8 cellular contexts compared by ENCODE assay signal in genomic region chr17:19513897-19514488, GRCh38. TPM values are rescaled to one million over a fixed set of nuclear protein-coding genes. Genes with fewer than 3 reads are reported as not detected.
DNase-seq lines count a peak whose midpoint lies in the region; ATAC-seq and TF ChIP-seq lines count a peak whose summit lies in the region.

No MANE protein-coding gene starts in this region.

- no peaks in the 10 kb centered on the region for H3K36me3 Mint-ChIP-seq in GM23338 (ENCODE audit: low read depth)
- no peaks in the 10 kb centered on the region for H3K36me3 Mint-ChIP-seq in activated CD4-positive, alpha-beta T cell treated with anti-CD3 and anti-CD28 coated beads, Interleukin-2, amount 10 ng/mL, durations not matched to agents 7 days and 5 days (ENCODE audit: low read depth)

- intact Hi-C loops in right lobe of liver (cut with DNase I), result loop anchor here (10.0 kb wide), 2 partner anchors 141 to 251 kb away; no protein-coding TSS in a partner anchor

- no peak for TF ChIP-seq POLR2A in right lobe of liver (IDR thresholded peaks at IDR 0.05)

- WGBS in right lobe of liver (ENCODE audit: insufficient coverage, low coverage, low lambda C conversion rate, missing lambda C conversion rate), result 6% methylated on average over 13 of the region's 13 CpGs

- no peaks in the 10 kb centered on the region for H3K79me2 ChIP-seq in GM23338 (replicated peaks; ENCODE audit: insufficient read depth)

- H3K4me1 ChIP-seq in GM23338 (ENCODE audit: insufficient read depth) (peaks cover 10% of the 10 kb centered on the region), right lobe of liver (peaks cover 0 to 6% (median 0%) of the 10 kb centered on the region in 4 donors)

- H3K36me3 ChIP-seq in GM23338 (ENCODE audit: insufficient read depth) (no peaks in the 10 kb centered on the region), right lobe of liver (no peaks in the 10 kb centered on the region)

- peaks cover 8% of the 10 kb centered on the region for H3K4me1 Mint-ChIP-seq in GM23338
- no peaks in the 10 kb centered on the region for H3K4me1 Mint-ChIP-seq in activated CD4-positive, alpha-beta T cell treated with anti-CD3 and anti-CD28 coated beads, Interleukin-2, amount 10 ng/mL, durations not matched to agents 7 days and 5 days

- ATAC-seq in GM23338, result peak; percentile 94
- ATAC-seq in right lobe of liver, result peak; percentile 84 to 95 (median 92)
- ATAC-seq in HG02840 (IDR thresholded peaks at IDR 0.05; ENCODE audit: low FRiP score, unreplicated experiment), result no peak

- in situ Hi-C loops in ACHN (cut with HindIII; ENCODE audit: low pct_ligation_motif_present, low pct_unique_long_range_greater_than_20kb, low sequenced_read_pairs), result no loop called here

- no peak overlapping the region for H3K4me2 ChIP-seq in GM23338

- H3K9me3 ChIP-seq in right lobe of liver, result no peaks in the 10 kb centered on the region

- no peak overlapping the region for H3K27ac ChIP-seq in GM23338 (ENCODE audit: low read depth)
- peak overlapping the region in 1 of 3 donors; percentile 45 for H3K27ac ChIP-seq in right lobe of liver

- H3K4me3 Mint-ChIP-seq in GM23338, result no peak overlapping the region
- H3K4me3 Mint-ChIP-seq in activated CD4-positive, alpha-beta T cell treated with anti-CD3 and anti-CD28 coated beads, Interleukin-2, amount 10 ng/mL, durations not matched to agents 7 days and 5 days, result no peak overlapping the region

- no peaks in the 10 kb centered on the region for H3K9me3 Mint-ChIP-seq in GM23338
- H3K9me3 Mint-ChIP-seq in activated CD4-positive, alpha-beta T cell treated with anti-CD3 and anti-CD28 coated beads, Interleukin-2, amount 10 ng/mL, durations not matched to agents 7 days and 5 days, result no peaks in the 10 kb centered on the region

- CTCF ChIA-PET in activated CD4-positive, alpha-beta T cell treated with anti-CD3 and anti-CD28 coated beads, Interleukin-2, amount 10 ng/mL, durations not matched to agents 7 days and 5 days (lab: Charles Lee), result interaction anchor here (1.2 to 2.7 kb wide), 3 partner anchors 134 to 252 kb away, joined by 4 to 12 read pairs (median 4); partner anchors contain the start of gene ALDH3A2

- H3K4me3 ChIP-seq in GM23338, result no peak overlapping the region
- H3K4me3 ChIP-seq in right lobe of liver, result no peak overlapping the region

- 0 out of 2 replicates have a peak, but pooled peaks cover 4% of the 10 kb centered on the region for H3K9me2 ChIP-seq in GM23338 (ENCODE audit: insufficient read depth)

- H3F3A ChIP-seq in GM23338 (replicated peaks; ENCODE audit: low read depth), result no peaks in the 10 kb centered on the region; the same call in 1 of the 2 replicates

- DNase-seq in ACHN (peak; percentile 73), GM23338 (ENCODE audit: low spot score) (peak; percentile 91), NCI-H524 (lab: John Stamatoyannopoulos, UW) (peak; percentile 53 to 73), dermis blood vessel endothelial cell (peak; percentile 82), right lobe of liver (peak; percentile 52 to 71 (median 66))
- peak; percentile 70 for DNase-seq in activated CD4-positive, alpha-beta T cell treated with anti-CD3 and anti-CD28 coated beads, Interleukin-2, amount 10 ng/mL, durations not matched to agents 7 days and 5 days
- peak; percentile 42 to 60 (median 50) for DNase-seq in stimulated activated CD4-positive, alpha-beta T cell treated with anti-CD3 and anti-CD28 coated beads, TNF-alpha, amount 100 ng/mL, for 24 hours (ENCODE audit: low read depth in 3 of 3)

- POLR2A ChIA-PET in activated CD4-positive, alpha-beta T cell treated with anti-CD3 and anti-CD28 coated beads, Interleukin-2, amount 10 ng/mL, durations not matched to agents 7 days and 5 days (lab: Charles Lee), result interaction anchor here (0.7 kb wide), 1 partner anchor 234 kb away, joined by 3 read pairs; no protein-coding TSS in a partner anchor

- H3K27me3 ChIP-seq in GM23338 (ENCODE audit: insufficient read depth) (no peaks in the 10 kb centered on the region), right lobe of liver (no peaks in the 10 kb centered on the region)

- no peak overlapping the region for H3K27ac Mint-ChIP-seq in GM23338
- H3K27ac Mint-ChIP-seq in activated CD4-positive, alpha-beta T cell treated with anti-CD3 and anti-CD28 coated beads, Interleukin-2, amount 10 ng/mL, durations not matched to agents 7 days and 5 days, result no peak overlapping the region

- H2AFZ ChIP-seq in GM23338, result no peak overlapping the region

- no peaks in the 10 kb centered on the region for H3K27me3 Mint-ChIP-seq in GM23338 (ENCODE audit: insufficient read depth, low read depth, poor library complexity)
- no peaks in the 10 kb centered on the region for H3K27me3 Mint-ChIP-seq in activated CD4-positive, alpha-beta T cell treated with anti-CD3 and anti-CD28 coated beads, Interleukin-2, amount 10 ng/mL, durations not matched to agents 7 days and 5 days

- no peaks in the 10 kb centered on the region for H4K20me1 ChIP-seq in GM23338 (replicated peaks; ENCODE audit: insufficient read depth)

- peak; percentile 92 to 94 for TF ChIP-seq CTCF in GM23338 (conservative IDR thresholded peaks at IDR 0.05; ENCODE audit: low read depth in 2 of 2)
- TF ChIP-seq CTCF in right lobe of liver (IDR thresholded peaks at IDR 0.05), result peak; percentile 86 to 93 (median 90)

TF ChIP-seq in GM23338, 12 proteins besides CTCF, POLR2A, EP300 and RAD21:
- peak; percentile 61 for TF ChIP-seq CREB1 (CRISPR knock-in tag; IDR thresholded peaks at IDR 0.05; ENCODE audit: low read depth)
- no peak for TF ChIP-seq EZH2 (IDR thresholded peaks at IDR 0.05; ENCODE audit: low read depth, unreplicated experiment)

RNA-seq across cellular contexts. Expression of gene SLC47A1, which starts 19.7 kb away (rescaled TPM):
- 1.9 and 4.5 TPM in 2 replicates for total RNA-seq in GM23338 (2014; rRNA removed; shearing (Covaris generic))
- 0.53 and 0.64 TPM in 2 replicates for polyA plus RNA-seq in GM23338 (2016; fragmentation: Nextera tagmentation; extraction: Ambion mirVana)
- not detected for total RNA-seq in activated CD4-positive, alpha-beta T cell treated with anti-CD3 and anti-CD28 coated beads, Interleukin-2, amount 10 ng/mL, durations not matched to agents 7 days and 5 days
- total RNA-seq in dermis blood vessel endothelial cell, result 0.51 and 0.85 TPM in 2 replicates
- total RNA-seq in right lobe of liver, result 100 to 1,000 TPM in 2 of 6 experiments, 10 to 100 TPM in 4; 47.5 to 182 (median 67.4) TPM
